15 cellular contexts compared by ENCODE assay signal in the genomic region with DNA sequence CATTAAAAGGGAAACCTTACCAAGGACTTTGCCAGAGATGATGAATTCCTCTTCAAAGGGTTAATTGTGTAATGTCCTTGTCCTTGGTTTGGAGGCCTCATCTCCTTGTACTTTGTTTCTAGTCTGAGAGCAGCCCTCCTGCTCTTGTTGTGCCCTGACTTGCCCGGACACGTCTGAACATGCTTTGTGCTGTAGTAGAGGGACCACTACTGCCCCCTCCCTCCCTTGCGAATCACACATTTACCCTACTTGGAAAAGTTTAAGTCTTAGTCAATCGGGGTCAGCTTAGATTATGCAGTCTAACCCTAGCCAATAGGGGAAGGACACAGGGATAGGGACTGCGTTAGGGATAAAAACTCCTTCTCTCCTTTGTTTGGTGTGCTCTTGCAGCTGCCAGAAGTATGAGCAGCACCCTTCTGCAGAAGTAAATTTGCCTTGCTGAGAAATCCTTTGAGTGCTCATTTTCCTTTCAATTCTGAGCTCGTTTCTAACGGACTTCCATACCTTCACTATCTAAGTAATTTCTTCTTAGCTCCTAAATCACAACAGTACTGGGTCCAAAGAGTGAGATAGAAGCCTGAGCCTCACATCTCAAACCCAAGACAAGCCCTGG. TPM values are rescaled to one million over a fixed set of nuclear protein-coding genes. Genes with fewer than 3 reads are reported as not detected.
DNase-seq lines count a peak whose midpoint lies in the region; TF ChIP-seq lines count a peak whose summit lies in the region.
"Had no signal": no experiment of that assay in that cellular context is flagged by ENCODE, and none has a peak within 500 bp of the region (broad histone marks: within the 10 kb centered on the region; RNA-seq: fewer than 3 reads in every experiment).

No MANE protein-coding gene starts in this region.

- intact Hi-C loops in activated naive CD4-positive, alpha-beta T cell treated with anti-CD3 and anti-CD28 coated beads for 36 hours (cut with micrococcal nuclease), result no loop called here
- intact Hi-C loops in ascending aorta (cut with DNase I), result no loop called here

- H3K27ac ChIP-seq in ascending aorta, result no peak overlapping the region
- H3K27ac ChIP-seq: BLaER1 had no signal

- H3K27ac Mint-ChIP-seq in activated naive CD4-positive, alpha-beta T cell treated with anti-CD3 and anti-CD28 coated beads for 36 hours, result peak overlapping the region; percentile 15
- H3K27ac Mint-ChIP-seq: CD8-positive, alpha-beta memory T cell had no signal

- in situ Hi-C loops in astrocyte of the spinal cord (cut with HindIII; ENCODE audit: low sequenced_read_pairs), result no loop called here

- no peak for TF ChIP-seq CTCF in astrocyte of the spinal cord (IDR thresholded peaks at IDR 0.05; ENCODE audit: low read depth, low read length)
- TF ChIP-seq CTCF in ascending aorta (IDR thresholded peaks at IDR 0.05), result no peak

- no peaks in the 10 kb centered on the region for H3K4me1 Mint-ChIP-seq in activated naive CD4-positive, alpha-beta T cell treated with anti-CD3 and anti-CD28 coated beads for 36 hours (ENCODE audit: low read depth)
- H3K4me1 Mint-ChIP-seq: CD8-positive, alpha-beta memory T cell had no signal

- peaks cover 20% of the 10 kb centered on the region for H3K27me3 Mint-ChIP-seq in activated naive CD4-positive, alpha-beta T cell treated with anti-CD3 and anti-CD28 coated beads for 36 hours (ENCODE audit: low read depth)

- no peak for DNase-seq in activated naive CD4-positive, alpha-beta T cell treated with anti-CD3 and anti-CD28 coated beads for 36 hours
- no peak for DNase-seq in activated naive CD4-positive, alpha-beta T cell (lab: John Stamatoyannopoulos, UW)
- DNase-seq in astrocyte of the spinal cord (ENCODE audit: low read depth, low spot score) (peak; percentile 2), islet precursor cell (peak; percentile 83), ascending aorta (ENCODE audit: low spot score in 2 of 2) (no peak), HT-29 (ENCODE audit: low spot score) (no peak), NCI-H524 (lab: John Stamatoyannopoulos, UW) (no peak)
- DNase-seq: 8988T; AML-193; Caco-2; CD8-positive, alpha-beta memory T cell; DND-41; GDM1; IMR-90 had no signal

- CTCF ChIA-PET in activated naive CD4-positive, alpha-beta T cell treated with anti-CD3 and anti-CD28 coated beads for 36 hours (lab: Charles Lee), result interaction anchor here (0.6 to 1.2 kb wide), 2 partner anchors 25 to 319 kb away, joined by 3 read pairs; no protein-coding TSS in a partner anchor

- H3K27me3 ChIP-seq in ascending aorta, result no peaks in the 10 kb centered on the region
- H3K27me3 ChIP-seq: BLaER1 had no signal

- peaks cover 13% of the 10 kb centered on the region for H3K9me3 Mint-ChIP-seq in activated naive CD4-positive, alpha-beta T cell treated with anti-CD3 and anti-CD28 coated beads for 36 hours

- H3K4me3 Mint-ChIP-seq in activated naive CD4-positive, alpha-beta T cell treated with anti-CD3 and anti-CD28 coated beads for 36 hours, result no peak overlapping the region
- H3K4me3 Mint-ChIP-seq: CD8-positive, alpha-beta memory T cell had no signal

- H3K4me1 ChIP-seq in ascending aorta, result no peaks in the 10 kb centered on the region
- H3K4me1 ChIP-seq: BLaER1, Caco-2 had no signal

- peaks cover 0 to 30% of the 10 kb centered on the region in 2 donors for H3K9me3 ChIP-seq in ascending aorta

- H3K4me3 ChIP-seq in astrocyte of the spinal cord (ENCODE audit: low read depth, low read length) (no peak overlapping the region), ascending aorta (no peak overlapping the region)
- H3K4me3 ChIP-seq: BLaER1 had no signal

- H3K36me3 Mint-ChIP-seq in activated naive CD4-positive, alpha-beta T cell treated with anti-CD3 and anti-CD28 coated beads for 36 hours (ENCODE audit: low read depth), result no peaks in the 10 kb centered on the region
- H3K36me3 Mint-ChIP-seq: CD8-positive, alpha-beta memory T cell had no signal

- H3K36me3 ChIP-seq in ascending aorta, result no peaks in the 10 kb centered on the region
- H3K36me3 ChIP-seq: BLaER1 had no signal

RNA-seq across cellular contexts. Expression of a gene that starts 26.4 kb away (rescaled TPM):
- total RNA-seq in activated naive CD4-positive, alpha-beta T cell treated with anti-CD3 and anti-CD28 coated beads for 36 hours, result not detected
- total RNA-seq in ascending aorta, result not detected
- total RNA-seq in HT-29 (2014; rRNA removed; shearing (Covaris generic)), result 64.6 and 71.2 TPM in 2 replicates
- total RNA-seq: CD8-positive, alpha-beta memory T cell; IMR-90 had no signal

Comparison
In these comparisons a context has a peak if more than half of its experiments do, and no peak if none do; other contexts are left out.
1. DNase-seq: peak in astrocyte of the spinal cord (single experiment) and islet precursor cell (single experiment); none in activated naive CD4-positive, alpha-beta T cell treated with anti-CD3 and anti-CD28 coated beads for 36 hours (single experiment), activated naive CD4-positive, alpha-beta T cell (0 of 4), ascending aorta (0 of 2), HT-29 (single experiment) and NCI-H524 (0 of 2).
2. RNA of a gene that starts 26.4 kb away (total RNA-seq): 64.6 to 71.2 TPM in HT-29; not detected in activated naive CD4-positive, alpha-beta T cell treated with anti-CD3 and anti-CD28 coated beads for 36 hours and not detected in ascending aorta (single experiment); every median in the first group is over 10 times any median in the second.